In genomic region chr2:47041891-47042684, GRCh38 we compare ENCODE assay signal across 13 cellular contexts.
DNase-seq lines count a peak whose midpoint lies in the region; ATAC-seq, FAIRE-seq and TF ChIP-seq lines count a peak whose summit lies in the region.
"Had no signal": no experiment of that assay in that cellular context is flagged by ENCODE, and none has a peak within 500 bp of the region (broad histone marks: within the 10 kb centered on the region; RNA-seq: fewer than 3 reads in every experiment).

No MANE protein-coding gene starts in this region.

- H3K27ac ChIP-seq in CD4-positive, alpha-beta T cell (ENCODE audit: low read depth, low read length) = no peak overlapping the region
- H3K27ac ChIP-seq in Panc1 (ENCODE audit: low read length) = peak overlapping the region; percentile 87
- H3K27ac ChIP-seq in esophagus muscularis mucosa (replicated peaks in 1 of 4) = peak overlapping the region; percentile 84 to 97 (median 92)
- H3K27ac ChIP-seq in gastrocnemius medialis = peak overlapping the region; percentile 86 to 93 (median 92)

- DNase-seq in CD4-positive, alpha-beta T cell = no peak
- DNase-seq in Panc1 (ENCODE audit: low read depth, low spot score) (no peak), esophagus muscularis mucosa (ENCODE audit: extremely low spot score) (no peak), gastrocnemius medialis (no peak), AG20443 (ENCODE audit: low spot score) (no peak), dedifferentiated amniotic fluid mesenchymal stem cell (ENCODE audit: extremely low spot score) (no peak), H54 (ENCODE audit: insufficient read length, low spot score) (no peak)
- DNase-seq: activated CD4-positive, alpha-beta T cell treated with anti-CD3 and anti-CD28 coated beads, Interleukin-2, amount 50 U/mL, for 1 hour; SHP77 treated with DMSO at 0.1 percent for 48 hours; stimulated activated naive CD8-positive, alpha-beta T cell treated with anti-CD3 and anti-CD28 coated beads, Interleukin-15, amount 100 ng/mL, for 72 hours had no signal

- no peaks in the 10 kb centered on the region for H3K27me3 Mint-ChIP-seq in CD4-positive, alpha-beta T cell
- H3K27me3 Mint-ChIP-seq: activated naive CD8-positive, alpha-beta T cell; natural killer cell treated with Interleukin-12 subunit alpha and Interleukin-12 subunit beta and Interleukin-15 and Interleukin-18, amount 100 ng/mL, for 72 hours; stimulated activated naive CD8-positive, alpha-beta T cell treated with anti-CD3 and anti-CD28 coated beads, Interleukin-15, amount 100 ng/mL, for 72 hours had no signal

- H3K9me3 ChIP-seq in CD4-positive, alpha-beta T cell (ENCODE audit: control insufficient read depth, low read length) = no peaks in the 10 kb centered on the region
- H3K9me3 ChIP-seq in Panc1 (ENCODE audit: control insufficient read depth, insufficient read depth, low read depth, low read length) (no peaks in the 10 kb centered on the region), esophagus muscularis mucosa (no peaks in the 10 kb centered on the region), gastrocnemius medialis (no peaks in the 10 kb centered on the region)

- H3K36me3 ChIP-seq in Panc1 (ENCODE audit: control insufficient read depth, insufficient read depth, low read length) = no peaks in the 10 kb centered on the region
- H3K36me3 ChIP-seq in esophagus muscularis mucosa = peaks cover 5 to 34% (median 20%) of the 10 kb centered on the region in 4 donors
- H3K36me3 ChIP-seq in gastrocnemius medialis = no peaks in the 10 kb centered on the region

- H3K27me3 ChIP-seq in CD4-positive, alpha-beta T cell (ENCODE audit: control insufficient read depth, insufficient read depth, low read length) = no peaks in the 10 kb centered on the region
- H3K27me3 ChIP-seq in Panc1 (ENCODE audit: control insufficient read depth, insufficient read depth, low read length) = no peaks in the 10 kb centered on the region
- no peaks in the 10 kb centered on the region for H3K27me3 ChIP-seq in esophagus muscularis mucosa
- H3K27me3 ChIP-seq in gastrocnemius medialis = no peaks in the 10 kb centered on the region

- intact Hi-C loops in CD4-positive, alpha-beta T cell (cut with DNase I, micrococcal nuclease) = no loop called here
- intact Hi-C loops in Panc1 (cut with micrococcal nuclease; ENCODE audit: unreplicated experiment) = no loop called here
- intact Hi-C loops in esophagus muscularis mucosa (cut with DNase I) = no loop called here
- intact Hi-C loops in gastrocnemius medialis (cut with DNase I; ENCODE audit: low total_unique reads) = loop anchor here (2.0 to 5.0 kb wide), 2 partner anchors 25 to 495 kb away; no protein-coding TSS in a partner anchor

- no peaks in the 10 kb centered on the region for H3K9me3 Mint-ChIP-seq in CD4-positive, alpha-beta T cell
- H3K9me3 Mint-ChIP-seq: natural killer cell treated with Interleukin-12 subunit alpha and Interleukin-12 subunit beta and Interleukin-15 and Interleukin-18, amount 100 ng/mL, for 72 hours; stimulated activated naive CD8-positive, alpha-beta T cell treated with anti-CD3 and anti-CD28 coated beads, Interleukin-15, amount 100 ng/mL, for 72 hours had no signal

- H3K4me1 ChIP-seq in Panc1 (ENCODE audit: control insufficient read depth, insufficient read depth, low read length) = peaks cover 37% of the 10 kb centered on the region
- peaks cover 55 to 77% (median 75%) of the 10 kb centered on the region in 4 donors for H3K4me1 ChIP-seq in esophagus muscularis mucosa
- peaks cover 69 to 70% of the 10 kb centered on the region in 2 donors for H3K4me1 ChIP-seq in gastrocnemius medialis

- WGBS in esophagus muscularis mucosa = 69% methylated on average over 11 of the region's 11 CpGs

- H3K27ac Mint-ChIP-seq in CD4-positive, alpha-beta T cell = peak overlapping the region; percentile 66
- H3K27ac Mint-ChIP-seq: activated naive CD8-positive, alpha-beta T cell had no signal

- H3K36me3 Mint-ChIP-seq in CD4-positive, alpha-beta T cell (ENCODE audit: low read depth) = peaks cover 74% of the 10 kb centered on the region

- in situ Hi-C loops in Panc1 (cut with HindIII; ENCODE audit: low pct_unique_long_range_greater_than_20kb, low sequenced_read_pairs) = no loop called here
- in situ Hi-C loops in gastrocnemius medialis (cut with MboI; ENCODE audit: low sequenced_read_pairs in 4 of 4) = no loop called here

- H3K4me3 ChIP-seq in Panc1 (ENCODE audit: low read depth in 2 of 2, low read length in 2 of 2) (no peak overlapping the region), esophagus muscularis mucosa (no peak overlapping the region), gastrocnemius medialis (no peak overlapping the region)

- H3K4me3 Mint-ChIP-seq in CD4-positive, alpha-beta T cell = no peak overlapping the region
- H3K4me3 Mint-ChIP-seq: activated naive CD8-positive, alpha-beta T cell; natural killer cell treated with Interleukin-12 subunit alpha and Interleukin-12 subunit beta and Interleukin-15 and Interleukin-18, amount 100 ng/mL, for 72 hours; stimulated activated naive CD8-positive, alpha-beta T cell treated with anti-CD3 and anti-CD28 coated beads, Interleukin-15, amount 100 ng/mL, for 72 hours had no signal

- TF ChIP-seq CTCF in CD4-positive, alpha-beta T cell (IDR thresholded peaks at IDR 0.05) = no peak
- TF ChIP-seq CTCF in Panc1 (IDR thresholded peaks at IDR 0.05) = no peak
- no peak for TF ChIP-seq CTCF in esophagus muscularis mucosa (IDR thresholded peaks at IDR 0.05)
- TF ChIP-seq CTCF in gastrocnemius medialis (IDR thresholded peaks at IDR 0.05 in 4 of 5, conservative IDR thresholded peaks at IDR 0.05 in 1 of 5) = no peak

- no peak for FAIRE-seq in H54 (lab: Jason Lieb, UNC)

- POLR2A ChIA-PET in CD4-positive, alpha-beta T cell (lab: Charles Lee) = no interaction called here
- POLR2A ChIA-PET in Panc1 (lab: Charles Lee) = interaction anchor here (0.6 kb wide), 1 partner anchor 131 kb away, joined by 7 read pairs; no protein-coding TSS in a partner anchor

- TF ChIP-seq POLR2A in esophagus muscularis mucosa (IDR thresholded peaks at IDR 0.05; ENCODE audit: low read depth) (no peak), gastrocnemius medialis (IDR thresholded peaks at IDR 0.05) (no peak), H54 (IDR thresholded peaks at IDR 0.05; ENCODE audit: low read depth, low read length) (no peak)

- no peak for ATAC-seq in CD4-positive, alpha-beta T cell (ENCODE audit: poor library complexity)
- ATAC-seq in Panc1 (no peak), gastrocnemius medialis (no peak), GM21515 (IDR thresholded peaks at IDR 0.05; ENCODE audit: unreplicated experiment) (no peak)
- ATAC-seq: natural killer cell treated with Interleukin-12 subunit alpha and Interleukin-12 subunit beta and Interleukin-15 and Interleukin-18, amount 100 ng/mL, for 72 hours; stimulated activated naive CD8-positive, alpha-beta T cell treated with anti-CD3 and anti-CD28 coated beads, Interleukin-15, amount 100 ng/mL, for 72 hours had no signal

- H3K4me1 Mint-ChIP-seq in CD4-positive, alpha-beta T cell (ENCODE audit: low read depth) = no peaks in the 10 kb centered on the region

- TF ChIP-seq EP300 in esophagus muscularis mucosa (IDR thresholded peaks at IDR 0.05) = no peak

- BruUV-seq in Panc1 (replicated peaks; lab: Mats Ljungman, UMichigan) = no TSS peak

- CTCF ChIA-PET in CD4-positive, alpha-beta T cell (lab: Charles Lee) = no interaction called here
- CTCF ChIA-PET in Panc1 (lab: Charles Lee) = interaction anchor here (0.6 kb wide), 1 partner anchor 250 kb away, joined by 6 read pairs; no protein-coding TSS in a partner anchor
